In the genomic region with DNA sequence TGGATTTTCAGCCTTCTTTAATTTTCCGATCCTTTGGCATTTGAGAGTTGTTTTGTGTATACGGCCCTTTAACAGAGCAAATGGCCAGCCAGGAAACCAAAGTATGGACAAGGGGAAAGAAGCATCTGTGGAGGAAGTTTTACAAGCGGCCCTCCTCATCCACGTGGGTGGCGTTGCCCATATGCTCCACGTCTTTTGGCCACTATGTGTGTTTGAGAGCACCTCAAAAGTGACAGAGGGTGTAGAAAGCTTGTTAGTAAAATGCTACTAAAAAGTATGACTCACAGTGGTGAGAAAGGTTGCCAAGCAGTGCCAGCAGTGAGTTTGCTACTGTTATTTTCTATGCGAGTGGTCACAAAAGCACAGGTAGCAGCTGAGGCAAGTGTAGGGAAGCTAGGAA, we compare ENCODE assay signal across 32 cellular contexts.
"Had no signal": no experiment of that assay in that cellular context is flagged by ENCODE, and none has a peak within 500 bp of the region (broad histone marks: within the 10 kb centered on the region; RNA-seq: fewer than 3 reads in every experiment).

No MANE protein-coding gene starts in this region.

- H3K27me3 ChIP-seq: adrenal gland, ascending aorta, body of pancreas, brain microvascular endothelial cell, breast epithelium, cardiac muscle cell had no signal

- DNase-seq: activated effector memory CD4-positive, alpha-beta T cell treated with anti-CD3 and anti-CD28 coated beads, Interleukin-2, amount 50 U/mL, for 16 hours; activated effector memory CD4-positive, alpha-beta T cell treated with Interleukin-2 at 50 U/mL for 16 hours; activated gamma-delta T cell; activated gamma-delta T cell treated with Interleukin-2 at 50 U/mL for 16 hours; activated naive CD4-positive, alpha-beta T cell; activated naive CD4-positive, alpha-beta T cell treated with anti-CD3 and anti-CD28 coated beads for 36 hours; activated naive CD4-positive, alpha-beta T cell treated with anti-CD3 and anti-CD28 coated beads, Interleukin-2, amount 10 ng/mL, durations not matched to agents 7 days and 5 days; activated naive CD4-positive, alpha-beta T cell treated with anti-CD3 and anti-CD28 coated beads, Interleukin-2, amount 50 U/mL, for 16 hours; activated naive CD4-positive, alpha-beta T cell treated with Interleukin-2 at 50 U/mL for 16 hours; activated naive CD8-positive, alpha-beta T cell treated with anti-CD3 and anti-CD28 coated beads for 36 hours; activated naive CD8-positive, alpha-beta T cell treated with anti-CD3 and anti-CD28 coated beads, Interleukin-2, amount 10 ng/mL, durations not matched to agents 7 days and 5 days; activated naive CD8-positive, alpha-beta T cell treated with anti-CD3 and anti-CD28 coated beads, Interleukin-2, amount 50 U/mL, for 24 hours; activated T-cell treated with anti-CD3 and anti-CD28 coated beads for 4 hours; activated T-cell treated with anti-CD3 and anti-CD28 coated beads, Interleukin-2, amount 50 U/mL, for 1 hour; activated T-cell treated with anti-CD3 and anti-CD28 coated beads, Interleukin-2, amount 50 U/mL, for 24 hours; activated T-cell treated with anti-CD3 and anti-CD28 coated beads, Interleukin-2, amount 50 U/mL, for 4 hours; activated T-cell treated with anti-CD3 and anti-CD28 coated beads, Interleukin-2, amount 50 U/mL, for 48 hours; activated T-cell treated with anti-CD3 and anti-CD28 coated beads, Interleukin-2, amount 50 U/mL, for 72 hours; adrenal gland; amniotic stem cell; amygdala; anterior cingulate cortex; aorta; body of pancreas; brain microvascular endothelial cell; caudate nucleus; central memory CD4-positive, alpha-beta T cell; cerebellar nuclear complex had no signal

- H3K4me3 ChIP-seq: adrenal gland, ascending aorta, body of pancreas, breast epithelium, cardiac muscle cell had no signal

- FAIRE-seq: astrocyte had no signal

- H3K36me3 ChIP-seq: adrenal gland, ascending aorta, brain microvascular endothelial cell, breast epithelium, cardiac muscle cell had no signal
